Comparison of ENCODE assay signal across 9 cellular contexts in the genomic region with DNA sequence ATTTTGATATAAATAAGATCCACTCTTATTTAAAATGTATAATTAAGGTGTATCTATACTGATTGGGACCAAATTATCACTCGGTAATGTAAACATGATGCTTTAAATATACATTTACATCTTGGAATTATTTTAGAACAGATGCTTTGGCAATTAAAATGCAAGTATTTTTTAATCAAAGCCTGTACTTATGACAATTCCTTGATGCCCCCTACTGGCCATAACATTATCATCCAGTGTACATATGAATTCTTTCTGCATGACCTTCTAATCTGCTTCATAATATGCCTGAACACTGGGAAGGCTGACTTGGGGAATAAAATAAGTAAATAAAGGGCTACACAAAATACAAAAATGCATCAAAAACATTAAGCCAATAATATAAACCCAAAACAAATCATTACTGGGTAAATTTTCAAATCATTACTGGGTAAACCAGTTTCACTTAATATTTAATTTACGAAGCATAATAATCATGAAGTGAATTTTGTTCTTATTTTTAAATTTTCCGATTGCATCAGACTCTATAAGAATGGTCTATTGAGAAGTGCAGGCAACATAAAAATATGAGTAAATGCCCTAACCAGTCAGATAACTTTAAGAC.
DNase-seq lines count a peak whose midpoint lies in the region; ATAC-seq and TF ChIP-seq lines count a peak whose summit lies in the region.
"Had no signal": no experiment of that assay in that cellular context is flagged by ENCODE, and none has a peak within 500 bp of the region (broad histone marks: within the 10 kb centered on the region; RNA-seq: fewer than 3 reads in every experiment).

No MANE protein-coding gene starts in this region.

- intact Hi-C loops in activated CD8-positive, alpha-beta T cell treated with anti-CD3 and anti-CD28 coated beads for 36 hours (cut with micrococcal nuclease) = no loop called here

- no peak overlapping the region for H3K4me3 Mint-ChIP-seq in activated CD8-positive, alpha-beta T cell treated with anti-CD3 and anti-CD28 coated beads for 36 hours
- H3K4me3 Mint-ChIP-seq in activated CD8-positive, alpha-beta T cell treated with anti-CD3 and anti-CD28 coated beads, Interleukin-2, amount 10 ng/mL, durations not matched to agents 7 days and 5 days = no peak overlapping the region
- H3K4me3 Mint-ChIP-seq: activated naive CD8-positive, alpha-beta T cell had no signal

- ATAC-seq in activated CD8-positive, alpha-beta T cell treated with anti-CD3 and anti-CD28 coated beads for 36 hours = no peak
- ATAC-seq in activated CD8-positive, alpha-beta T cell treated with anti-CD3 and anti-CD28 coated beads, Interleukin-2, amount 10 ng/mL, durations not matched to agents 7 days and 5 days = no peak
- ATAC-seq in left lobe of liver (peak; percentile 56), GM21447 (IDR thresholded peaks at IDR 0.05; ENCODE audit: unreplicated experiment) (no peak), HG03565 (IDR thresholded peaks at IDR 0.05; ENCODE audit: unreplicated experiment) (no peak)

- no peaks in the 10 kb centered on the region for H3K4me1 Mint-ChIP-seq in activated CD8-positive, alpha-beta T cell treated with anti-CD3 and anti-CD28 coated beads for 36 hours (ENCODE audit: low read depth)
- H3K4me1 Mint-ChIP-seq in activated CD8-positive, alpha-beta T cell treated with anti-CD3 and anti-CD28 coated beads, Interleukin-2, amount 10 ng/mL, durations not matched to agents 7 days and 5 days (ENCODE audit: low read depth) = no peaks in the 10 kb centered on the region

- POLR2A ChIA-PET in activated CD8-positive, alpha-beta T cell treated with anti-CD3 and anti-CD28 coated beads for 36 hours (lab: Charles Lee) = no interaction called here
- POLR2A ChIA-PET in activated CD8-positive, alpha-beta T cell treated with anti-CD3 and anti-CD28 coated beads, Interleukin-2, amount 10 ng/mL, durations not matched to agents 7 days and 5 days (lab: Charles Lee) = no interaction called here

- peak; percentile 44 for TF ChIP-seq CTCF in activated CD8-positive, alpha-beta T cell treated with anti-CD3 and anti-CD28 coated beads for 36 hours (IDR thresholded peaks at IDR 0.05)

- CTCF ChIA-PET in activated CD8-positive, alpha-beta T cell treated with anti-CD3 and anti-CD28 coated beads for 36 hours (lab: Charles Lee) = no interaction called here
- CTCF ChIA-PET in activated CD8-positive, alpha-beta T cell treated with anti-CD3 and anti-CD28 coated beads, Interleukin-2, amount 10 ng/mL, durations not matched to agents 7 days and 5 days (lab: Charles Lee) = no interaction called here

- peaks cover 4% of the 10 kb centered on the region for H3K27me3 Mint-ChIP-seq in activated CD8-positive, alpha-beta T cell treated with anti-CD3 and anti-CD28 coated beads for 36 hours
- H3K27me3 Mint-ChIP-seq in activated CD8-positive, alpha-beta T cell treated with anti-CD3 and anti-CD28 coated beads, Interleukin-2, amount 10 ng/mL, durations not matched to agents 7 days and 5 days (ENCODE audit: low read depth) = peaks cover 11% of the 10 kb centered on the region

- no peak overlapping the region for H3K27ac Mint-ChIP-seq in activated CD8-positive, alpha-beta T cell treated with anti-CD3 and anti-CD28 coated beads for 36 hours
- H3K27ac Mint-ChIP-seq in activated CD8-positive, alpha-beta T cell treated with anti-CD3 and anti-CD28 coated beads, Interleukin-2, amount 10 ng/mL, durations not matched to agents 7 days and 5 days = no peak overlapping the region
- H3K27ac Mint-ChIP-seq: activated naive CD8-positive, alpha-beta T cell had no signal

- H3K9me3 Mint-ChIP-seq in activated CD8-positive, alpha-beta T cell treated with anti-CD3 and anti-CD28 coated beads for 36 hours = no peaks in the 10 kb centered on the region
- no peaks in the 10 kb centered on the region for H3K9me3 Mint-ChIP-seq in activated CD8-positive, alpha-beta T cell treated with anti-CD3 and anti-CD28 coated beads, Interleukin-2, amount 10 ng/mL, durations not matched to agents 7 days and 5 days (ENCODE audit: insufficient read depth)

- no peaks in the 10 kb centered on the region for H3K36me3 Mint-ChIP-seq in activated CD8-positive, alpha-beta T cell treated with anti-CD3 and anti-CD28 coated beads for 36 hours (ENCODE audit: low read depth)
- no peaks in the 10 kb centered on the region for H3K36me3 Mint-ChIP-seq in activated CD8-positive, alpha-beta T cell treated with anti-CD3 and anti-CD28 coated beads, Interleukin-2, amount 10 ng/mL, durations not matched to agents 7 days and 5 days (ENCODE audit: low read depth)
- H3K36me3 Mint-ChIP-seq: activated naive CD8-positive, alpha-beta T cell had no signal

- DNase-seq in activated CD8-positive, alpha-beta T cell treated with anti-CD3 and anti-CD28 coated beads for 36 hours = peak; percentile 7
- DNase-seq in activated CD8-positive, alpha-beta T cell treated with anti-CD3 and anti-CD28 coated beads, Interleukin-2, amount 10 ng/mL, durations not matched to agents 7 days and 5 days = no peak
- DNase-seq in NCI-H1105 treated with DMSO at 0.1 percent for 48 hours (lab: John Stamatoyannopoulos, UW) = peak; percentile 60
- peak; percentile 70 for DNase-seq in amniotic stem cell (lab: John Stamatoyannopoulos, UW)
- DNase-seq in left lobe of liver (ENCODE audit: low spot score) = no peak
- DNase-seq in activated CD4-positive, alpha-beta T cell treated with anti-CD3 and anti-CD28 coated beads for 48 hours = no peak

Comparison
In these comparisons a context has a peak if more than half of its experiments do, and no peak if none do; other contexts are left out.
1. DNase-seq: peak in activated CD8-positive, alpha-beta T cell treated with anti-CD3 and anti-CD28 coated beads for 36 hours (single experiment), NCI-H1105 treated with DMSO at 0.1 percent for 48 hours (single experiment) and amniotic stem cell (single experiment); none in activated CD8-positive, alpha-beta T cell treated with anti-CD3 and anti-CD28 coated beads, Interleukin-2, amount 10 ng/mL, durations not matched to agents 7 days and 5 days (single experiment), left lobe of liver (single experiment) and activated CD4-positive, alpha-beta T cell treated with anti-CD3 and anti-CD28 coated beads for 48 hours (single experiment).